In the genomic region with DNA sequence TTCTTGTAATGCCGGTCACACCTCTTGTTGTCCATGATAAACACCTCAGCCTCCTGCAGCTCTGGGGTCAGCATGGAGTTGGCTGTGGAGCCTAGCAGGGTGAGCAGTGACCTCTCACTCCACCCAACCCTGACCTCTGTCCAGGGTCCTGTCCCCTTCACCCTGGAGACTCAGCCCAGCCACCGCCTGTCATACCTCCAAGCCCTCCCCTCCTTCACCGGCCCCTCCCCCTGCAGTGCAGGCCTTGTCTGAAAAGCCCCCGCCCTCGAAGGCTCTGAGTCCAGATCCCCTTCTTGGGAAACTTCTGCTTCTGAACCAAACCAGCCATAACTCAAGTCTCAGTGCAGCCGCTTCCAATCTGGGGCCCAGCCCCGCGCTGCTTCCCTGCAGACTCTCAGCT, we compare ENCODE assay signal across 31 cellular contexts. TPM values are rescaled to one million over a fixed set of nuclear protein-coding genes. Genes with fewer than 3 reads are reported as not detected.
"Had no signal": no experiment of that assay in that cellular context is flagged by ENCODE, and none has a peak within 500 bp of the region (broad histone marks: within the 10 kb centered on the region; RNA-seq: fewer than 3 reads in every experiment).

No MANE protein-coding gene starts in this region.

- H3K27ac Mint-ChIP-seq: activated CD4-positive, alpha-beta T cell treated with anti-CD3 and anti-CD28 coated beads for 36 hours; activated naive CD8-positive, alpha-beta T cell; activated T-cell treated with anti-CD3 and anti-CD28 coated beads, Interleukin-2, amount 50 U/mL, for 24 hours; activated T-helper 2 cell treated with anti-CD3 and anti-CD28 coated beads, Interferon-gamma antibody, Interleukin-2, Interleukin-4, amounts not matched to agents 10 μg/mL and 5 μg/mL and 100 μg/mL, durations not matched to agents 14 hours and 24 hours and 36 hours had no signal

- H3K27me3 ChIP-seq: adrenal gland, ovary, upper lobe of left lung had no signal

- H3K9me3 ChIP-seq: adrenal gland, esophagus muscularis mucosa, neutrophil, ovary, prostate gland, thoracic aorta, upper lobe of left lung had no signal

- H3K36me3 ChIP-seq: adrenal gland, esophagus muscularis mucosa, neutrophil, ovary, prostate gland, thoracic aorta, upper lobe of left lung had no signal

- H3K4me3 Mint-ChIP-seq: activated CD4-positive, alpha-beta T cell treated with anti-CD3 and anti-CD28 coated beads for 36 hours; activated naive CD8-positive, alpha-beta T cell; activated T-cell treated with anti-CD3 and anti-CD28 coated beads, Interleukin-2, amount 50 U/mL, for 24 hours; naive thymus-derived CD8-positive, alpha-beta T cell had no signal

- H3K36me3 Mint-ChIP-seq: activated naive CD8-positive, alpha-beta T cell; naive thymus-derived CD8-positive, alpha-beta T cell had no signal

- ATAC-seq: activated CD4-positive, alpha-beta T cell treated with anti-CD3 and anti-CD28 coated beads for 36 hours; left lobe of liver; naive thymus-derived CD8-positive, alpha-beta T cell had no signal

- H3K4me1 Mint-ChIP-seq: activated CD4-positive, alpha-beta T cell treated with anti-CD3 and anti-CD28 coated beads for 36 hours had no signal

- H3K9me3 Mint-ChIP-seq: activated T-cell treated with anti-CD3 and anti-CD28 coated beads, Interleukin-2, amount 50 U/mL, for 24 hours; activated T-helper 2 cell treated with anti-CD3 and anti-CD28 coated beads, Interferon-gamma antibody, Interleukin-2, Interleukin-4, amounts not matched to agents 10 μg/mL and 5 μg/mL and 100 μg/mL, durations not matched to agents 14 hours and 24 hours and 36 hours; naive thymus-derived CD8-positive, alpha-beta T cell had no signal

- DNase-seq: activated CD4-positive, alpha-beta T cell treated with anti-CD3 and anti-CD28 coated beads for 36 hours; activated CD4-positive, alpha-beta T cell treated with anti-CD3 and anti-CD28 coated beads, Interleukin-2, amount 50 U/mL, for 4 hours; activated CD8-positive, alpha-beta memory T cell treated with anti-CD3 and anti-CD28 coated beads for 24 hours; activated CD8-positive, alpha-beta memory T cell treated with anti-CD3 and anti-CD28 coated beads, Interleukin-2, amount 50 U/mL, for 4 hours; activated naive CD4-positive, alpha-beta T cell; activated T-cell treated with anti-CD3 and anti-CD28 coated beads, Interleukin-2, amount 50 U/mL, for 24 hours; adrenal gland; central memory CD4-positive, alpha-beta T cell; dermis blood vessel endothelial cell; effector memory CD4-positive, alpha-beta T cell; hippocampal formation; naive thymus-derived CD8-positive, alpha-beta T cell; ovary; stimulated activated CD4-positive, alpha-beta T cell treated with anti-CD3 and anti-CD28 coated beads, Interleukin-2, amount 100 ng/mL, for 48 hours; stimulated activated CD8-positive, alpha-beta memory T cell treated with anti-CD3 and anti-CD28 coated beads, Interleukin-4, amount 100 ng/mL, for 48 hours; stimulated activated naive CD4-positive, alpha-beta T cell; T-helper 9 cell; upper lobe of left lung had no signal

- H3K27me3 Mint-ChIP-seq: activated naive CD8-positive, alpha-beta T cell; activated T-cell treated with anti-CD3 and anti-CD28 coated beads, Interleukin-2, amount 50 U/mL, for 24 hours had no signal

- H3K4me3 ChIP-seq: adrenal gland, esophagus muscularis mucosa, lung, ovary, prostate gland, thoracic aorta, upper lobe of left lung had no signal

- H3K4me1 ChIP-seq: adrenal gland, esophagus muscularis mucosa, prostate gland, upper lobe of left lung had no signal

- H3K27ac ChIP-seq: adrenal gland, esophagus muscularis mucosa, neutrophil, ovary, prostate gland, thoracic aorta, upper lobe of left lung had no signal

RNA-seq across cellular contexts. Expression of a gene that starts 25.3 kb away (rescaled TPM):
- total RNA-seq: activated CD4-positive, alpha-beta T cell treated with anti-CD3 and anti-CD28 coated beads for 36 hours; activated T-helper 2 cell treated with anti-CD3 and anti-CD28 coated beads, Interferon-gamma antibody, Interleukin-2, Interleukin-4, amounts not matched to agents 10 μg/mL and 5 μg/mL and 100 μg/mL, durations not matched to agents 14 hours and 24 hours and 36 hours; astrocyte; dermis blood vessel endothelial cell; endothelial cell of umbilical vein; frontal cortex; naive thymus-derived CD8-positive, alpha-beta T cell; T-helper 1 cell treated with Interleukin-12 subunit alpha and Interleukin-12 subunit beta and Interleukin-4 antibody, amounts not matched to agents 30 ng/mL and 1 ng/mL, for 36 hours had no signal
- polyA plus RNA-seq: endothelial cell of umbilical vein, keratinocyte had no signal

RNA-seq across cellular contexts. Expression of a gene that starts 41.8 kb away (rescaled TPM):
- total RNA-seq: activated T-helper 2 cell treated with anti-CD3 and anti-CD28 coated beads, Interferon-gamma antibody, Interleukin-2, Interleukin-4, amounts not matched to agents 10 μg/mL and 5 μg/mL and 100 μg/mL, durations not matched to agents 14 hours and 24 hours and 36 hours; T-helper 1 cell treated with Interleukin-12 subunit alpha and Interleukin-12 subunit beta and Interleukin-4 antibody, amounts not matched to agents 30 ng/mL and 1 ng/mL, for 36 hours; thoracic aorta had no signal
